ENCODE assay signal across 15 cellular contexts in the genomic region with DNA sequence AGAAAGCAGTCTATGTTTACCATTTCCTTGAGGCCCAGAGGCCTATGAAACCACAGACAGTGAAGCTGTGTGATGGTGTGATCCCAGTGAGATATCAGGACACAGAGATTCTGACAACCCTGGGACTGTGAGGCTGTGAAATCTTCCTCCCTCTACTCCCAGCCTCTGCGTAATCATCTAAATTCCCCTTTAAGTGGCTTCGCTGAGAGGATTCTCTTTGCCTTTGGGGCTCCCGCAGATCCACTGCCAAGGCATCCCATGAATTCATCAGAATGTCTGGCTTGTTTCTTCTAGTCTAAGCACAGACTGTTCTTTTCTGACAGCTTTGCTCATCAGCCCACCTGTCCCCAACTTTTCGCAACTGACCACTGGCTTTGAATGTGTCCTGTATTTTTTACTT.
DNase-seq lines count a peak whose midpoint lies in the region; ATAC-seq and TF ChIP-seq lines count a peak whose summit lies in the region.
"Had no signal": no experiment of that assay in that cellular context is flagged by ENCODE, and none has a peak within 500 bp of the region (broad histone marks: within the 10 kb centered on the region; RNA-seq: fewer than 3 reads in every experiment).

No MANE protein-coding gene starts in this region.

- no peak overlapping the region for H3K4me3 ChIP-seq in cardiac muscle cell
- H3K4me3 ChIP-seq in suprapubic skin: no peak overlapping the region

- no peak for ATAC-seq in Right ventricle myocardium superior (ENCODE audit: poor library complexity)
- ATAC-seq: PC-3 had no signal

- no peaks in the 10 kb centered on the region for H3K27me3 Mint-ChIP-seq in nephron progenitor cell (ENCODE audit: low read depth, poor library complexity)
- peaks cover 1% of the 10 kb centered on the region for H3K27me3 Mint-ChIP-seq in activated T-helper 1 cell treated with anti-CD3 and anti-CD28 coated beads, Interleukin-12 subunit alpha, Interleukin-12 subunit beta, Interleukin-2, Interleukin-4 antibody, amounts not matched to agents 30 ng/mL and 10 ng/mL and 1 ng/mL, durations not matched to agents 14 hours and 24 hours and 36 hours (ENCODE audit: insufficient read depth)

- H3K9me3 Mint-ChIP-seq in nephron progenitor cell: peaks cover 27% of the 10 kb centered on the region
- peaks cover 5% of the 10 kb centered on the region for H3K9me3 Mint-ChIP-seq in activated T-helper 1 cell treated with anti-CD3 and anti-CD28 coated beads, Interleukin-12 subunit alpha, Interleukin-12 subunit beta, Interleukin-2, Interleukin-4 antibody, amounts not matched to agents 30 ng/mL and 10 ng/mL and 1 ng/mL, durations not matched to agents 14 hours and 24 hours and 36 hours

- peaks cover 13% of the 10 kb centered on the region for H3K36me3 Mint-ChIP-seq in nephron progenitor cell (ENCODE audit: low read depth)
- H3K36me3 Mint-ChIP-seq in activated T-helper 1 cell treated with anti-CD3 and anti-CD28 coated beads, Interleukin-12 subunit alpha, Interleukin-12 subunit beta, Interleukin-2, Interleukin-4 antibody, amounts not matched to agents 30 ng/mL and 10 ng/mL and 1 ng/mL, durations not matched to agents 14 hours and 24 hours and 36 hours (ENCODE audit: low read depth): no peaks in the 10 kb centered on the region

- peak; percentile 41 for TF ChIP-seq EP300 in suprapubic skin (IDR thresholded peaks at IDR 0.05)

- DNase-seq in cardiac muscle cell (ENCODE audit: low read depth in 1 of 2, low spot score in 1 of 2) (peak in 1 of 2 donors; percentile 64), Right ventricle myocardium superior (no peak), iPS-NIHi7 (ENCODE audit: extremely low spot score) (peak; percentile 11), nephron progenitor cell (no peak), suprapubic skin (ENCODE audit: low spot score in 2 of 2) (no peak), ecto neural progenitor cell (ENCODE audit: low spot score) (no peak)
- no peak for DNase-seq in activated T-helper 1 cell treated with anti-CD3 and anti-CD28 coated beads, Interleukin-12 subunit alpha, Interleukin-12 subunit beta, Interleukin-2, Interleukin-4 antibody, amounts not matched to agents 30 ng/mL and 10 ng/mL and 1 ng/mL, durations not matched to agents 14 hours and 24 hours and 36 hours (ENCODE audit: low spot score)
- DNase-seq in stimulated activated CD8-positive, alpha-beta memory T cell treated with anti-CD3 and anti-CD28 coated beads, Interleukin-4, amount 100 ng/mL, for 48 hours: no peak
- DNase-seq: C1 segment of cervical spinal cord, Karpas-422, NCI-H187 treated with DMSO at 0.1 percent for 48 hours, NCI-H446 treated with DMSO at 0.1 percent for 48 hours, NCI-H748 treated with DMSO at 0.1 percent for 48 hours, PC-3 had no signal

- H3K27ac ChIP-seq in cardiac muscle cell (peak overlapping the region; percentile 27), suprapubic skin (no peak overlapping the region)
- H3K27ac ChIP-seq: 22Rv1 had no signal

- H3K4me1 ChIP-seq in cardiac muscle cell (ENCODE audit: low read depth): no peaks in the 10 kb centered on the region
- H3K4me1 ChIP-seq in suprapubic skin: no peaks in the 10 kb centered on the region

- H3K9me3 ChIP-seq in cardiac muscle cell (ENCODE audit: low read depth): no peaks in the 10 kb centered on the region
- peaks cover 6% of the 10 kb centered on the region for H3K9me3 ChIP-seq in suprapubic skin

- H3K4me1 Mint-ChIP-seq in nephron progenitor cell: peaks cover 10% of the 10 kb centered on the region
- no peaks in the 10 kb centered on the region for H3K4me1 Mint-ChIP-seq in activated T-helper 1 cell treated with anti-CD3 and anti-CD28 coated beads, Interleukin-12 subunit alpha, Interleukin-12 subunit beta, Interleukin-2, Interleukin-4 antibody, amounts not matched to agents 30 ng/mL and 10 ng/mL and 1 ng/mL, durations not matched to agents 14 hours and 24 hours and 36 hours (ENCODE audit: low read depth)

- no peak overlapping the region for H3K4me3 Mint-ChIP-seq in nephron progenitor cell
- no peak overlapping the region for H3K4me3 Mint-ChIP-seq in activated T-helper 1 cell treated with anti-CD3 and anti-CD28 coated beads, Interleukin-12 subunit alpha, Interleukin-12 subunit beta, Interleukin-2, Interleukin-4 antibody, amounts not matched to agents 30 ng/mL and 10 ng/mL and 1 ng/mL, durations not matched to agents 14 hours and 24 hours and 36 hours

- peak overlapping the region; percentile 82 for H3K27ac Mint-ChIP-seq in nephron progenitor cell
- H3K27ac Mint-ChIP-seq in activated T-helper 1 cell treated with anti-CD3 and anti-CD28 coated beads, Interleukin-12 subunit alpha, Interleukin-12 subunit beta, Interleukin-2, Interleukin-4 antibody, amounts not matched to agents 30 ng/mL and 10 ng/mL and 1 ng/mL, durations not matched to agents 14 hours and 24 hours and 36 hours: no peak overlapping the region

- 60% methylated on average over 4 of the region's 4 CpGs for WGBS in suprapubic skin

- intact Hi-C loops in Right ventricle myocardium superior (cut with DNase I): no loop called here
- intact Hi-C loops in activated T-helper 1 cell treated with anti-CD3 and anti-CD28 coated beads, Interleukin-12 subunit alpha, Interleukin-12 subunit beta, Interleukin-2, Interleukin-4 antibody, amounts not matched to agents 30 ng/mL and 10 ng/mL and 1 ng/mL, durations not matched to agents 14 hours and 24 hours and 36 hours (cut with micrococcal nuclease): no loop called here

- H3K36me3 ChIP-seq in cardiac muscle cell (no peaks in the 10 kb centered on the region), suprapubic skin (no peaks in the 10 kb centered on the region)

- H3K27me3 ChIP-seq in cardiac muscle cell: no peaks in the 10 kb centered on the region
- H3K27me3 ChIP-seq in suprapubic skin: no peaks in the 10 kb centered on the region

- TF ChIP-seq POLR2A in suprapubic skin (IDR thresholded peaks at IDR 0.05): no peak

- TF ChIP-seq CTCF in cardiac muscle cell (IDR thresholded peaks at IDR 0.05; ENCODE audit: low read depth, low read length): no peak
- TF ChIP-seq CTCF in nephron progenitor cell (IDR thresholded peaks at IDR 0.05): no peak
- TF ChIP-seq CTCF in suprapubic skin (IDR thresholded peaks at IDR 0.05): no peak
